In the genomic region with DNA sequence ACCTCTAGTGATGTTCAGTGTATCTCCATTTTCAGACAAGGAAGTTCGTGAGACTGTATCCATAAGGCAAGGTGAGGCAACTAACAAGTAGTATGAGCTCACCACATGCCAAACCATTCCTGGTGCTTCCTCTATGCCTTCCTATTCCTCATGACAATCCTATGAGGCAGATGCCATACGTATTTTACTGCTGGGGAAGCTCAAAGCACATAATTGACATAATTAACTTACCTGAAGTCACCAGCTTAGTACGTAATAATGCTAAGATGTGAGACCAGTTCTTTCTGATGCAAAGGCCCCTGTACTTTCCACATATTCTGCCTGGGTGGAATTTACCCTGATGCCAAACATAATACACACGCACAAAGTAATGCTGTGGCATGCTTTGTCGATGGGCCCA, we compare ENCODE assay signal across 1 cellular context.
TF ChIP-seq lines count a peak whose summit lies in the region.

No MANE protein-coding gene starts in this region.

TF ChIP-seq in K562, 482 proteins besides CTCF, POLR2A, EP300 and RAD21 (continued from another document):
- TF ChIP-seq, protein P1, sequence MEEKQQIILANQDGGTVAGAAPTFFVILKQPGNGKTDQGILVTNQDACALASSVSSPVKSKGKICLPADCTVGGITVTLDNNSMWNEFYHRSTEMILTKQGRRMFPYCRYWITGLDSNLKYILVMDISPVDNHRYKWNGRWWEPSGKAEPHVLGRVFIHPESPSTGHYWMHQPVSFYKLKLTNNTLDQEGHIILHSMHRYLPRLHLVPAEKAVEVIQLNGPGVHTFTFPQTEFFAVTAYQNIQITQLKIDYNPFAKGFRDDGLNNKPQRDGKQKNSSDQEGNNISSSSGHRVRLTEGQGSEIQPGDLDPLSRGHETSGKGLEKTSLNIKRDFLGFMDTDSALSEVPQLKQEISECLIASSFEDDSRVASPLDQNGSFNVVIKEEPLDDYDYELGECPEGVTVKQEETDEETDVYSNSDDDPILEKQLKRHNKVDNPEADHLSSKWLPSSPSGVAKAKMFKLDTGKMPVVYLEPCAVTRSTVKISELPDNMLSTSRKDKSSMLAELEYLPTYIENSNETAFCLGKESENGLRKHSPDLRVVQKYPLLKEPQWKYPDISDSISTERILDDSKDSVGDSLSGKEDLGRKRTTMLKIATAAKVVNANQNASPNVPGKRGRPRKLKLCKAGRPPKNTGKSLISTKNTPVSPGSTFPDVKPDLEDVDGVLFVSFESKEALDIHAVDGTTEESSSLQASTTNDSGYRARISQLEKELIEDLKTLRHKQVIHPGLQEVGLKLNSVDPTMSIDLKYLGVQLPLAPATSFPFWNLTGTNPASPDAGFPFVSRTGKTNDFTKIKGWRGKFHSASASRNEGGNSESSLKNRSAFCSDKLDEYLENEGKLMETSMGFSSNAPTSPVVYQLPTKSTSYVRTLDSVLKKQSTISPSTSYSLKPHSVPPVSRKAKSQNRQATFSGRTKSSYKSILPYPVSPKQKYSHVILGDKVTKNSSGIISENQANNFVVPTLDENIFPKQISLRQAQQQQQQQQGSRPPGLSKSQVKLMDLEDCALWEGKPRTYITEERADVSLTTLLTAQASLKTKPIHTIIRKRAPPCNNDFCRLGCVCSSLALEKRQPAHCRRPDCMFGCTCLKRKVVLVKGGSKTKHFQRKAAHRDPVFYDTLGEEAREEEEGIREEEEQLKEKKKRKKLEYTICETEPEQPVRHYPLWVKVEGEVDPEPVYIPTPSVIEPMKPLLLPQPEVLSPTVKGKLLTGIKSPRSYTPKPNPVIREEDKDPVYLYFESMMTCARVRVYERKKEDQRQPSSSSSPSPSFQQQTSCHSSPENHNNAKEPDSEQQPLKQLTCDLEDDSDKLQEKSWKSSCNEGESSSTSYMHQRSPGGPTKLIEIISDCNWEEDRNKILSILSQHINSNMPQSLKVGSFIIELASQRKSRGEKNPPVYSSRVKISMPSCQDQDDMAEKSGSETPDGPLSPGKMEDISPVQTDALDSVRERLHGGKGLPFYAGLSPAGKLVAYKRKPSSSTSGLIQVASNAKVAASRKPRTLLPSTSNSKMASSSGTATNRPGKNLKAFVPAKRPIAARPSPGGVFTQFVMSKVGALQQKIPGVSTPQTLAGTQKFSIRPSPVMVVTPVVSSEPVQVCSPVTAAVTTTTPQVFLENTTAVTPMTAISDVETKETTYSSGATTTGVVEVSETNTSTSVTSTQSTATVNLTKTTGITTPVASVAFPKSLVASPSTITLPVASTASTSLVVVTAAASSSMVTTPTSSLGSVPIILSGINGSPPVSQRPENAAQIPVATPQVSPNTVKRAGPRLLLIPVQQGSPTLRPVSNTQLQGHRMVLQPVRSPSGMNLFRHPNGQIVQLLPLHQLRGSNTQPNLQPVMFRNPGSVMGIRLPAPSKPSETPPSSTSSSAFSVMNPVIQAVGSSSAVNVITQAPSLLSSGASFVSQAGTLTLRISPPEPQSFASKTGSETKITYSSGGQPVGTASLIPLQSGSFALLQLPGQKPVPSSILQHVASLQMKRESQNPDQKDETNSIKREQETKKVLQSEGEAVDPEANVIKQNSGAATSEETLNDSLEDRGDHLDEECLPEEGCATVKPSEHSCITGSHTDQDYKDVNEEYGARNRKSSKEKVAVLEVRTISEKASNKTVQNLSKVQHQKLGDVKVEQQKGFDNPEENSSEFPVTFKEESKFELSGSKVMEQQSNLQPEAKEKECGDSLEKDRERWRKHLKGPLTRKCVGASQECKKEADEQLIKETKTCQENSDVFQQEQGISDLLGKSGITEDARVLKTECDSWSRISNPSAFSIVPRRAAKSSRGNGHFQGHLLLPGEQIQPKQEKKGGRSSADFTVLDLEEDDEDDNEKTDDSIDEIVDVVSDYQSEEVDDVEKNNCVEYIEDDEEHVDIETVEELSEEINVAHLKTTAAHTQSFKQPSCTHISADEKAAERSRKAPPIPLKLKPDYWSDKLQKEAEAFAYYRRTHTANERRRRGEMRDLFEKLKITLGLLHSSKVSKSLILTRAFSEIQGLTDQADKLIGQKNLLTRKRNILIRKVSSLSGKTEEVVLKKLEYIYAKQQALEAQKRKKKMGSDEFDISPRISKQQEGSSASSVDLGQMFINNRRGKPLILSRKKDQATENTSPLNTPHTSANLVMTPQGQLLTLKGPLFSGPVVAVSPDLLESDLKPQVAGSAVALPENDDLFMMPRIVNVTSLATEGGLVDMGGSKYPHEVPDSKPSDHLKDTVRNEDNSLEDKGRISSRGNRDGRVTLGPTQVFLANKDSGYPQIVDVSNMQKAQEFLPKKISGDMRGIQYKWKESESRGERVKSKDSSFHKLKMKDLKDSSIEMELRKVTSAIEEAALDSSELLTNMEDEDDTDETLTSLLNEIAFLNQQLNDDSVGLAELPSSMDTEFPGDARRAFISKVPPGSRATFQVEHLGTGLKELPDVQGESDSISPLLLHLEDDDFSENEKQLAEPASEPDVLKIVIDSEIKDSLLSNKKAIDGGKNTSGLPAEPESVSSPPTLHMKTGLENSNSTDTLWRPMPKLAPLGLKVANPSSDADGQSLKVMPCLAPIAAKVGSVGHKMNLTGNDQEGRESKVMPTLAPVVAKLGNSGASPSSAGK (IDR thresholded peaks at IDR 0.05): no peak
- TF ChIP-seq, protein P2, sequence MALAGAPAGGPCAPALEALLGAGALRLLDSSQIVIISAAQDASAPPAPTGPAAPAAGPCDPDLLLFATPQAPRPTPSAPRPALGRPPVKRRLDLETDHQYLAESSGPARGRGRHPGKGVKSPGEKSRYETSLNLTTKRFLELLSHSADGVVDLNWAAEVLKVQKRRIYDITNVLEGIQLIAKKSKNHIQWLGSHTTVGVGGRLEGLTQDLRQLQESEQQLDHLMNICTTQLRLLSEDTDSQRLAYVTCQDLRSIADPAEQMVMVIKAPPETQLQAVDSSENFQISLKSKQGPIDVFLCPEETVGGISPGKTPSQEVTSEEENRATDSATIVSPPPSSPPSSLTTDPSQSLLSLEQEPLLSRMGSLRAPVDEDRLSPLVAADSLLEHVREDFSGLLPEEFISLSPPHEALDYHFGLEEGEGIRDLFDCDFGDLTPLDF (CRISPR knock-in tag; IDR thresholded peaks at IDR 0.05): no peak
- TF ChIP-seq U2AF1 (optimal IDR thresholded peaks at IDR 0.05; ENCODE audit: low read depth, low read length) (no peak), ZNF143 (CRISPR knock-in tag; IDR thresholded peaks at IDR 0.05) (no peak), ZNF41 (CRISPR knock-in tag; conservative IDR thresholded peaks at IDR 0.05) (no peak), HDAC3 (IDR thresholded peaks at IDR 0.05; ENCODE audit: borderline replicate concordance, partially characterized antibody) (no peak)
- TF ChIP-seq, protein P3, sequence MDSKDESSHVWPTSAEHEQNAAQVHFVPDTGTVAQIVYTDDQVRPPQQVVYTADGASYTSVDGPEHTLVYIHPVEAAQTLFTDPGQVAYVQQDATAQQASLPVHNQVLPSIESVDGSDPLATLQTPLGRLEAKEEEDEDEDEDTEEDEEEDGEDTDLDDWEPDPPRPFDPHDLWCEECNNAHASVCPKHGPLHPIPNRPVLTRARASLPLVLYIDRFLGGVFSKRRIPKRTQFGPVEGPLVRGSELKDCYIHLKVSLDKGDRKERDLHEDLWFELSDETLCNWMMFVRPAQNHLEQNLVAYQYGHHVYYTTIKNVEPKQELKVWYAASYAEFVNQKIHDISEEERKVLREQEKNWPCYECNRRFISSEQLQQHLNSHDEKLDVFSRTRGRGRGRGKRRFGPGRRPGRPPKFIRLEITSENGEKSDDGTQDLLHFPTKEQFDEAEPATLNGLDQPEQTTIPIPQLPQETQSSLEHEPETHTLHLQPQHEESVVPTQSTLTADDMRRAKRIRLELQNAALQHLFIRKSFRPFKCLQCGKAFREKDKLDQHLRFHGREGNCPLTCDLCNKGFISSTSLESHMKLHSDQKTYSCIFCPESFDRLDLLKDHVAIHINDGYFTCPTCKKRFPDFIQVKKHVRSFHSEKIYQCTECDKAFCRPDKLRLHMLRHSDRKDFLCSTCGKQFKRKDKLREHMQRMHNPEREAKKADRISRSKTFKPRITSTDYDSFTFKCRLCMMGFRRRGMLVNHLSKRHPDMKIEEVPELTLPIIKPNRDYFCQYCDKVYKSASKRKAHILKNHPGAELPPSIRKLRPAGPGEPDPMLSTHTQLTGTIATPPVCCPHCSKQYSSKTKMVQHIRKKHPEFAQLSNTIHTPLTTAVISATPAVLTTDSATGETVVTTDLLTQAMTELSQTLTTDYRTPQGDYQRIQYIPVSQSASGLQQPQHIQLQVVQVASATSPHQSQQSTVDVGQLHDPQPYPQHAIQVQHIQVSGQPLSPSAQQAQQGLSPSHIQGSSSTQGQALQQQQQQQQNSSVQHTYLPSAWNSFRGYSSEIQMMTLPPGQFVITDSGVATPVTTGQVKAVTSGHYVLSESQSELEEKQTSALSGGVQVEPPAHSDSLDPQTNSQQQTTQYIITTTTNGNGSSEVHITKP (IDR thresholded peaks at IDR 0.05; ENCODE audit: partially characterized antibody): no peak
- TF ChIP-seq, protein P4, sequence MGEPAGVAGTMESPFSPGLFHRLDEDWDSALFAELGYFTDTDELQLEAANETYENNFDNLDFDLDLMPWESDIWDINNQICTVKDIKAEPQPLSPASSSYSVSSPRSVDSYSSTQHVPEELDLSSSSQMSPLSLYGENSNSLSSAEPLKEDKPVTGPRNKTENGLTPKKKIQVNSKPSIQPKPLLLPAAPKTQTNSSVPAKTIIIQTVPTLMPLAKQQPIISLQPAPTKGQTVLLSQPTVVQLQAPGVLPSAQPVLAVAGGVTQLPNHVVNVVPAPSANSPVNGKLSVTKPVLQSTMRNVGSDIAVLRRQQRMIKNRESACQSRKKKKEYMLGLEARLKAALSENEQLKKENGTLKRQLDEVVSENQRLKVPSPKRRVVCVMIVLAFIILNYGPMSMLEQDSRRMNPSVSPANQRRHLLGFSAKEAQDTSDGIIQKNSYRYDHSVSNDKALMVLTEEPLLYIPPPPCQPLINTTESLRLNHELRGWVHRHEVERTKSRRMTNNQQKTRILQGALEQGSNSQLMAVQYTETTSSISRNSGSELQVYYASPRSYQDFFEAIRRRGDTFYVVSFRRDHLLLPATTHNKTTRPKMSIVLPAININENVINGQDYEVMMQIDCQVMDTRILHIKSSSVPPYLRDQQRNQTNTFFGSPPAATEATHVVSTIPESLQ (CRISPR knock-in tag; IDR thresholded peaks at IDR 0.05): no peak
